19 cellular contexts compared by ENCODE assay signal in the genomic region with DNA sequence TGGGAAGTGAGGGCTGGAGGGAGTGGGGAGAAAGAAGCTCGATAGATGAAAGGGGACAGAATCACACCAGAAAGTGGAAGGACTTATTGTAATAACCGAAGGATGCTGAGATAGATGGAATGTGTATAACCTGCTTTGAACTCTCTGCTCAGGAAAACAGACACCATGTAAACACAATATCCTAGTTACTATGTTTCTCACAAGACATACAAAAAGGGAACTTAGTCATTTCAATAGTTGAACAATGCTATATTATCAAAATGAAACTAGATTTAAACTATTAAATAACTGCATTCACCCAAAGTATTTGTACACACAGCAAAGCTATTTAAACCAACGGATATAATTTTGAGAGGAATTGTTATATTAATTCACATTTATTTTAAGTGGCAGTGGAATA.
A peak's percentile ranks its signal among the peaks of the same experiment; 100 is the strongest.
DNase-seq lines count a peak whose midpoint lies in the region; ATAC-seq and TF ChIP-seq lines count a peak whose summit lies in the region.
"Had no signal": no experiment of that assay in that cellular context is flagged by ENCODE, and none has a peak within 500 bp of the region (broad histone marks: within the 10 kb centered on the region; RNA-seq: fewer than 3 reads in every experiment).

No MANE protein-coding gene starts in this region.

- ATAC-seq in GM18519 (IDR thresholded peaks at IDR 0.05; ENCODE audit: low FRiP score, unreplicated experiment) (peak; percentile 64), GM21381 (IDR thresholded peaks at IDR 0.05; ENCODE audit: unreplicated experiment) (peak; percentile 43), HG02970 (IDR thresholded peaks at IDR 0.05; ENCODE audit: low FRiP score, unreplicated experiment) (peak; percentile 47)
- ATAC-seq: activated CD8-positive, alpha-beta memory T cell treated with anti-CD3 and anti-CD28 coated beads, Interleukin-2, amount 10 ng/mL, durations not matched to agents 7 days and 5 days; heart left ventricle had no signal

- H3K27me3 ChIP-seq in OCI-LY3 (ENCODE audit: low read depth, low read length) = no peaks in the 10 kb centered on the region
- H3K27me3 ChIP-seq in BE2C = no peaks in the 10 kb centered on the region
- no peaks in the 10 kb centered on the region for H3K27me3 ChIP-seq in vagina
- H3K27me3 ChIP-seq: ascending aorta, esophagus squamous epithelium, heart left ventricle, neutrophil, upper lobe of left lung had no signal

- H3K27ac ChIP-seq in OCI-LY3 (ENCODE audit: low read length) (no peak overlapping the region), vagina (no peak overlapping the region)
- H3K27ac ChIP-seq: ascending aorta, esophagus squamous epithelium, heart left ventricle, neutrophil, upper lobe of left lung had no signal

- no peaks in the 10 kb centered on the region for H4K20me1 ChIP-seq in OCI-LY3 (ENCODE audit: insufficient read depth, low read length)

- H2AFZ ChIP-seq in OCI-LY3 (ENCODE audit: low read depth, low read length) = no peak overlapping the region

- H3K4me1 ChIP-seq in OCI-LY3 (ENCODE audit: low read length) = peaks cover 22% of the 10 kb centered on the region
- no peaks in the 10 kb centered on the region for H3K4me1 ChIP-seq in BE2C
- no peaks in the 10 kb centered on the region for H3K4me1 ChIP-seq in vagina
- H3K4me1 ChIP-seq: ascending aorta, Caco-2, esophagus squamous epithelium, heart left ventricle, upper lobe of left lung had no signal

- no peak for TF ChIP-seq CTCF in OCI-LY3 (IDR thresholded peaks at IDR 0.05; ENCODE audit: low read depth, low read length)
- TF ChIP-seq CTCF in BE2C (IDR thresholded peaks at IDR 0.05; ENCODE audit: low read depth, low read length) = no peak
- TF ChIP-seq CTCF in vagina (IDR thresholded peaks at IDR 0.05) = no peak

- no peaks in the 10 kb centered on the region for H3K9me3 ChIP-seq in OCI-LY3 (ENCODE audit: insufficient read depth, low read length)
- no peaks in the 10 kb centered on the region for H3K9me3 ChIP-seq in BE2C
- H3K9me3 ChIP-seq in vagina = no peaks in the 10 kb centered on the region
- H3K9me3 ChIP-seq: ascending aorta, Caco-2, esophagus squamous epithelium, heart left ventricle, neutrophil, upper lobe of left lung had no signal

- no peaks in the 10 kb centered on the region for H3K79me2 ChIP-seq in OCI-LY3 (ENCODE audit: low read length)

- H3K36me3 ChIP-seq in OCI-LY3 (replicated peaks; ENCODE audit: low read depth, low read length) = no peaks in the 10 kb centered on the region
- no peaks in the 10 kb centered on the region for H3K36me3 ChIP-seq in BE2C
- no peaks in the 10 kb centered on the region for H3K36me3 ChIP-seq in vagina
- H3K36me3 ChIP-seq: ascending aorta, esophagus squamous epithelium, heart left ventricle, neutrophil, upper lobe of left lung had no signal

- intact Hi-C loops in posterior cingulate gyrus (cut with DNase I) = no loop called here
- intact Hi-C loops in vagina (cut with DNase I) = no loop called here

- H3K4me2 ChIP-seq in OCI-LY3 (ENCODE audit: low read length) = peak overlapping the region; percentile 6; the same call in 1 of the 2 replicates

- DNase-seq in posterior cingulate gyrus (no peak), cerebellar nuclear complex (lab: John Stamatoyannopoulos, UW) (no peak), BE2C (no peak), vagina (ENCODE audit: extremely low spot score in 2 of 2) (no peak)
- DNase-seq: activated CD8-positive, alpha-beta memory T cell treated with anti-CD3 and anti-CD28 coated beads, Interleukin-2, amount 10 ng/mL, durations not matched to agents 7 days and 5 days; activated gamma-delta T cell; Caco-2; esophagus squamous epithelium; heart left ventricle; midbrain; MM.1S; stimulated activated naive CD4-positive, alpha-beta T cell treated with Interleukin-2 at 50 U/mL for 16 hours; upper lobe of left lung had no signal

- no peak overlapping the region for H3K9ac ChIP-seq in OCI-LY3 (ENCODE audit: low read length)

- H3K4me3 ChIP-seq in OCI-LY3 (ENCODE audit: low read length) (no peak overlapping the region), BE2C (ENCODE audit: low read depth, low read length) (no peak overlapping the region), vagina (no peak overlapping the region)
- H3K4me3 ChIP-seq: ascending aorta, esophagus squamous epithelium, heart left ventricle, upper lobe of left lung had no signal

- no peak for TF ChIP-seq POLR2A in vagina (IDR thresholded peaks at IDR 0.05)
